Comparison of ENCODE assay signal across 14 cellular contexts in genomic region chr15:80570553-80570952, GRCh38.
DNase-seq lines count a peak whose midpoint lies in the region; ATAC-seq, FAIRE-seq and TF ChIP-seq lines count a peak whose summit lies in the region.
"Had no signal": no experiment of that assay in that cellular context is flagged by ENCODE, and none has a peak within 500 bp of the region (broad histone marks: within the 10 kb centered on the region; RNA-seq: fewer than 3 reads in every experiment).

No MANE protein-coding gene starts in this region.

- H3K9me3 Mint-ChIP-seq in activated T-cell treated with anti-CD3 and anti-CD28 coated beads, Interleukin-2, amount 50 U/mL, for 4 hours: no peaks in the 10 kb centered on the region
- H3K9me3 Mint-ChIP-seq: GM23338, HFFc6 had no signal

- CTCF ChIA-PET in IMR-90 (lab: Yijun Ruan, JAX): interaction anchor here (1.3 kb wide), 1 partner anchor 209 kb away, joined by 3 read pairs; the partner anchor contains the start of gene CEMIP

- H3K14ac ChIP-seq in IMR-90 (replicated peaks; ENCODE audit: low read depth, low read length): no peak overlapping the region

- H3K4me3 Mint-ChIP-seq in activated T-cell treated with anti-CD3 and anti-CD28 coated beads, Interleukin-2, amount 50 U/mL, for 4 hours: no peak overlapping the region
- H3K4me3 Mint-ChIP-seq: GM23338, HFFc6 had no signal

- no peak for ATAC-seq in IMR-90 (ENCODE audit: low read depth)
- no peak for ATAC-seq in activated T-cell treated with anti-CD3 and anti-CD28 coated beads, Interleukin-2, amount 50 U/mL, for 4 hours
- no peak for ATAC-seq in GM18517 (IDR thresholded peaks at IDR 0.05; ENCODE audit: unreplicated experiment)
- ATAC-seq: GM23338, HepG2 had no signal

- no peak for FAIRE-seq in kidney (lab: Jason Lieb, UNC)
- FAIRE-seq: GM18507, HepG2, HTR-8/SVneo had no signal

- no peak overlapping the region for H3K23ac ChIP-seq in IMR-90 (ENCODE audit: low read depth, low read length)

- no peak overlapping the region for H3K4me2 ChIP-seq in IMR-90 (ENCODE audit: low read depth, low read length)
- H3K4me2 ChIP-seq: BLaER1, GM23338 had no signal

- in situ Hi-C loops in IMR-90 (cut with MboI; ENCODE audit: low sequenced_read_pairs): no loop called here

- WGBS in IMR-90 (ENCODE audit: extremely low coverage in 2 of 2, insufficient read length in 1 of 2), 2 experiments: 100% methylated on average over 4 of the region's 6 CpGs; no CpG with 5 or more reads in 1 of the 2 experiments
- 75 to 91% methylated on average over 6 of the region's 6 CpGs for WGBS in testis, 2 donors

- no peak overlapping the region for H2BK5ac ChIP-seq in IMR-90 (ENCODE audit: low read depth, low read length, poor library complexity, severe bottlenecking)

- H4K5ac ChIP-seq in IMR-90 (ENCODE audit: low read depth, low read length): no peak overlapping the region

- dilution Hi-C loops in IMR-90 (cut with HindIII; ENCODE audit: low sequenced_read_pairs, unreplicated experiment): no loop called here

- H4K91ac ChIP-seq in IMR-90 (ENCODE audit: insufficient read depth, low read depth, low read length): no peak overlapping the region

- no peak overlapping the region for H4K8ac ChIP-seq in IMR-90 (ENCODE audit: low read depth in 2 of 2, low read length in 2 of 2)

- H3K27ac ChIP-seq in IMR-90 (ENCODE audit: insufficient read depth, low read length): no peak overlapping the region
- H3K27ac ChIP-seq in coronary artery: no peak overlapping the region
- H3K27ac ChIP-seq in kidney (ENCODE audit: low read depth in 2 of 2, low read length in 2 of 2): no peak overlapping the region
- no peak overlapping the region for H3K27ac ChIP-seq in testis
- H3K27ac ChIP-seq: BLaER1 had no signal

- TF ChIP-seq CTCF in IMR-90 (conservative IDR thresholded peaks at IDR 0.05; ENCODE audit: low read depth, low read length) (no peak), coronary artery (IDR thresholded peaks at IDR 0.05) (no peak), kidney (IDR thresholded peaks at IDR 0.05; ENCODE audit: borderline replicate concordance, extremely low read depth, insufficient read depth) (no peak), testis (IDR thresholded peaks at IDR 0.05) (no peak)

- intact Hi-C loops in IMR-90 (cut with micrococcal nuclease) (no loop called here), kidney (cut with DNase I) (no loop called here), testis (cut with DNase I; ENCODE audit: low total_unique reads) (loop anchor here (5.0 kb wide), 1 partner anchor 207 kb away; the partner anchor contains the start of gene CEMIP)

- H3K36me3 ChIP-seq in IMR-90 (ENCODE audit: control insufficient read depth, insufficient read depth, low read length) (peaks cover 34% of the 10 kb centered on the region), kidney (ENCODE audit: control insufficient read depth in 1 of 2, insufficient read depth in 2 of 2, low read length in 2 of 2) (peaks cover 0 to 7% of the 10 kb centered on the region in 2 donors), testis (ENCODE audit: low read depth, missing control alignments) (no peaks in the 10 kb centered on the region)

- peaks cover 14% of the 10 kb centered on the region for H3K27me3 Mint-ChIP-seq in activated T-cell treated with anti-CD3 and anti-CD28 coated beads, Interleukin-2, amount 50 U/mL, for 4 hours (ENCODE audit: low read depth)

- peaks cover 18% of the 10 kb centered on the region for H3K4me1 ChIP-seq in IMR-90 (ENCODE audit: control insufficient read depth, insufficient read depth, low read length)
- no peaks in the 10 kb centered on the region for H3K4me1 ChIP-seq in kidney (ENCODE audit: control insufficient read depth in 1 of 2, insufficient read depth in 1 of 2, low read depth in 1 of 2, low read length in 2 of 2)
- peaks cover 8% of the 10 kb centered on the region for H3K4me1 ChIP-seq in testis

- DNase-seq in IMR-90 (no peak), coronary artery (ENCODE audit: low spot score) (peak; percentile 24), kidney (peak; percentile 7), testis (peak; percentile 4), NCI-H2171 (lab: John Stamatoyannopoulos, UW) (no peak)
- no peak for DNase-seq in activated T-cell treated with anti-CD3 and anti-CD28 coated beads, Interleukin-2, amount 50 U/mL, for 4 hours
- DNase-seq: H7, HFFc6 had no signal

- H3K9me1 ChIP-seq in IMR-90 (ENCODE audit: insufficient read depth, low read length): peaks cover 22% of the 10 kb centered on the region

- no peak overlapping the region for H2AK9ac ChIP-seq in IMR-90 (replicated peaks; ENCODE audit: low read depth, low read length, poor library complexity)

- H2AK5ac ChIP-seq in IMR-90 (ENCODE audit: low read depth, low read length): 0 out of 2 replicates have a peak overlapping the region, but pooled peaks have one; percentile 25

- H2BK20ac ChIP-seq in IMR-90 (ENCODE audit: low read depth, low read length): 0 out of 2 replicates have a peak overlapping the region, but pooled peaks have one; percentile 2

- TF ChIP-seq RAD21 in IMR-90 (IDR thresholded peaks at IDR 0.05; ENCODE audit: low read length): no peak

- no peak overlapping the region for H3K4me3 ChIP-seq in IMR-90 (ENCODE audit: insufficient read depth, low read depth, low read length)
- no peak overlapping the region for H3K4me3 ChIP-seq in coronary artery
- H3K4me3 ChIP-seq in kidney (ENCODE audit: low read length in 2 of 2): no peak overlapping the region
- no peak overlapping the region for H3K4me3 ChIP-seq in testis
- H3K4me3 ChIP-seq: BLaER1, GM23338 had no signal

- no peak overlapping the region for H3K56ac ChIP-seq in IMR-90 (ENCODE audit: extremely low read depth, insufficient read depth, low read length)

- POLR2A ChIA-PET in IMR-90 (lab: Charles Lee; ENCODE audit: unreplicated experiment): no interaction called here

- no peaks in the 10 kb centered on the region for H4K20me1 ChIP-seq in IMR-90 (ENCODE audit: insufficient read depth, low read length)
- H4K20me1 ChIP-seq: BLaER1 had no signal

- no peak overlapping the region for H3K4ac ChIP-seq in IMR-90 (ENCODE audit: low read depth, low read length)

- no peak overlapping the region; the same call in 2 of the 3 replicates for H2BK15ac ChIP-seq in IMR-90 (ENCODE audit: low read depth, low read length)

- H3K79me1 ChIP-seq in IMR-90 (ENCODE audit: low read depth in 1 of 2, low read length in 2 of 2): peaks cover 8 to 20% of the 10 kb centered on the region in 2 experiments; a peak in 3 of 4 replicates

- no peak overlapping the region for H3K9ac ChIP-seq in IMR-90 (ENCODE audit: low read depth, low read length)
- H3K9ac ChIP-seq in kidney (ENCODE audit: low read length in 2 of 2): no peak overlapping the region
- H3K9ac ChIP-seq: BLaER1 had no signal

- H3K36me3 Mint-ChIP-seq in activated T-cell treated with anti-CD3 and anti-CD28 coated beads, Interleukin-2, amount 50 U/mL, for 4 hours (ENCODE audit: insufficient read depth): no peaks in the 10 kb centered on the region

- H3K27me3 ChIP-seq in IMR-90 (ENCODE audit: control insufficient read depth, insufficient read depth, low read length) (no peaks in the 10 kb centered on the region), testis (no peaks in the 10 kb centered on the region)
- H3K27me3 ChIP-seq: BLaER1 had no signal

- H3K18ac ChIP-seq in IMR-90 (ENCODE audit: low read depth, low read length): no peak overlapping the region; the same call in 1 of the 2 replicates

- BruUV-seq in IMR-90 (replicated peaks; lab: Mats Ljungman, UMichigan): no TSS peak

- H3K4me1 Mint-ChIP-seq in activated T-cell treated with anti-CD3 and anti-CD28 coated beads, Interleukin-2, amount 50 U/mL, for 4 hours (ENCODE audit: low read depth): no peaks in the 10 kb centered on the region

- H2AFZ ChIP-seq in IMR-90 (replicated peaks; ENCODE audit: low read length, poor library complexity): no peak overlapping the region
- H2AFZ ChIP-seq: GM23338 had no signal

- peak overlapping the region; percentile 16; the same call in 1 of the 2 replicates for H2BK120ac ChIP-seq in IMR-90 (ENCODE audit: low read depth, low read length)

- no peaks in the 10 kb centered on the region for H3K9me3 ChIP-seq in IMR-90 (ENCODE audit: control insufficient read depth, insufficient read depth, low read length)
- no peaks in the 10 kb centered on the region for H3K9me3 ChIP-seq in kidney (ENCODE audit: control insufficient read depth in 1 of 2, low read length in 2 of 2)
- H3K9me3 ChIP-seq in testis: no peaks in the 10 kb centered on the region
- H3K9me3 ChIP-seq: BLaER1 had no signal

- TF ChIP-seq POLR2A in IMR-90 (IDR thresholded peaks at IDR 0.05; ENCODE audit: low read depth, low read length): no peak
- no peak for TF ChIP-seq POLR2A in testis (IDR thresholded peaks at IDR 0.05)

TF ChIP-seq in IMR-90, 13 proteins besides CTCF, POLR2A, EP300 and RAD21 (continues in another document):
- TF ChIP-seq RCOR1 (IDR thresholded peaks at IDR 0.05; ENCODE audit: insufficient replicate concordance, low read length) (no peak), RFX5 (IDR thresholded peaks at IDR 0.05; ENCODE audit: low read depth, low read length) (no peak), NFE2L2 (IDR thresholded peaks at IDR 0.05; ENCODE audit: low read depth, low read length) (no peak), CHD1 (IDR thresholded peaks at IDR 0.05; ENCODE audit: low read depth, low read length) (no peak), SMC3 (IDR thresholded peaks at IDR 0.05; ENCODE audit: low read depth, low read length) (no peak), MAZ (IDR thresholded peaks at IDR 0.05; ENCODE audit: borderline replicate concordance, low read depth, low read length) (no peak), BHLHE40 (IDR thresholded peaks at IDR 0.05; ENCODE audit: low read depth, low read length) (no peak), CEBPB (IDR thresholded peaks at IDR 0.05; ENCODE audit: low read depth, low read length) (no peak), ELK1 (IDR thresholded peaks at IDR 0.05; ENCODE audit: borderline replicate concordance, low read depth, low read length) (no peak), MAFK (IDR thresholded peaks at IDR 0.05; ENCODE audit: low read depth, low read length) (no peak), MXI1 (IDR thresholded peaks at IDR 0.05; ENCODE audit: borderline replicate concordance, low read depth, low read length) (no peak)

Comparison
In these comparisons a context has a peak if more than half of its experiments do, and no peak if none do; other contexts are left out.
1. DNase-seq: peak in coronary artery (single experiment), kidney (single experiment) and testis (single experiment); none in IMR-90 (single experiment), activated T-cell treated with anti-CD3 and anti-CD28 coated beads, Interleukin-2, amount 50 U/mL, for 4 hours (single experiment) and NCI-H2171 (single experiment).